In the genomic region with DNA sequence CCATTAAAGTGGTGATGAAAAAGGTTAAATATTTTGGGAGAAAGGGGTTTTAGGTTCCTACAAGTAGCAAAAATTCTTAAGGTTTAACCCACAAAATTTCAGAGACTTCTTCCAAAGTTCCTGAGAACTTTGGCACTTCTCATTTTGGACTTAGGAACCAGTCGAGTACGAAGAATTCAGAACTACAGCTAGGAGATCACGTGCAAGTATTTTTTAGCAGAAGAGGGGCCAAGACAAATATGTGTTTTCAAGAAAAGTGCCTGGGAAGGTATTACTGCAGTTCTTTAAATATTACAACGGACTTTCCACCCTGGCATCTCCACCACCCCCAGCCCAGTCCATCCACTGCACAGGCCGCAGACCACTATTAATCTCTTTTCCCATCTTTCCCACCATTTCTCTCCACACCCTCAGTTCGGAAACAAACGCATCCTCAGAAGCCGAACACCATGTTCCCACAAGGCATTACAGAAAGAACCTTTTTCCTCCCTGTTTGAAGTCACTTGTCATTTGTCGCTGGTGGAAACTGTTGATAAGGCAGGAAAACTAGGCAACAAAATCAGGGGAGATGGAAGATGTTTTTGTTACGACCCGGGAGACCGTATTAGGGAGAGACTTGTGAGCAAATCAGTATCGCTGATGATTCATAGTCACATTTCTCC, we compare ENCODE assay signal across 9 cellular contexts. TPM values are rescaled to one million over a fixed set of nuclear protein-coding genes. Genes with fewer than 3 reads are reported as not detected.
A peak's percentile ranks its signal among the peaks of the same experiment; 100 is the strongest.
DNase-seq lines count a peak whose midpoint lies in the region; ATAC-seq and TF ChIP-seq lines count a peak whose summit lies in the region.
"Had no signal": no experiment of that assay in that cellular context is flagged by ENCODE, and none has a peak within 500 bp of the region (broad histone marks: within the 10 kb centered on the region; RNA-seq: fewer than 3 reads in every experiment).

No MANE protein-coding gene starts in this region.

- no peaks in the 10 kb centered on the region for H3K27me3 Mint-ChIP-seq in Calu3 (ENCODE audit: unreplicated experiment)
- peaks cover 51% of the 10 kb centered on the region for H3K27me3 Mint-ChIP-seq in activated CD8-positive, alpha-beta T cell treated with anti-CD3 and anti-CD28 coated beads for 36 hours

- no peaks in the 10 kb centered on the region for H3K9me3 Mint-ChIP-seq in Calu3 (ENCODE audit: low read depth, unreplicated experiment)
- no peaks in the 10 kb centered on the region for H3K9me3 Mint-ChIP-seq in activated CD8-positive, alpha-beta T cell treated with anti-CD3 and anti-CD28 coated beads for 36 hours

- WGBS in mammary epithelial cell (ENCODE audit: low coverage, missing lambda C conversion rate) = 68% methylated on average over 12 of the region's 13 CpGs

- peaks cover 63% of the 10 kb centered on the region for H3K4me1 Mint-ChIP-seq in Calu3 (ENCODE audit: low read depth, unreplicated experiment)
- H3K4me1 Mint-ChIP-seq in activated CD8-positive, alpha-beta T cell treated with anti-CD3 and anti-CD28 coated beads for 36 hours (ENCODE audit: low read depth) = peaks cover 8% of the 10 kb centered on the region

- dilution Hi-C loops in mammary epithelial cell (cut with HindIII; ENCODE audit: low sequenced_read_pairs) = loop anchor here (5.0 kb wide), 1 partner anchor 593 kb away; no protein-coding TSS in a partner anchor

- H3K36me3 ChIP-seq in mammary epithelial cell (ENCODE audit: insufficient read depth, low read length) = peaks cover 64% of the 10 kb centered on the region
- peaks cover 59% of the 10 kb centered on the region for H3K36me3 ChIP-seq in skeletal muscle satellite cell (ENCODE audit: insufficient read depth, low read length)
- H3K36me3 ChIP-seq: neutrophil had no signal

- DNase-seq in Calu3 (no peak), mammary epithelial cell (no peak), iris pigment epithelial cell (ENCODE audit: low read depth) (peak; percentile 88), NCI-H1417 treated with DMSO at 0.1 percent for 48 hours (lab: John Stamatoyannopoulos, UW) (no peak), UCSD-AML1 (lab: John Stamatoyannopoulos, UW; ENCODE audit: unreplicated experiment) (no peak)
- no peak for DNase-seq in activated CD8-positive, alpha-beta T cell treated with anti-CD3 and anti-CD28 coated beads for 36 hours
- DNase-seq in activated CD4-positive, alpha-beta T cell treated with anti-CD3 and anti-CD28 coated beads for 48 hours = no peak

- H3K27me3 ChIP-seq in mammary epithelial cell (ENCODE audit: insufficient read depth, low read length) (no peaks in the 10 kb centered on the region), skeletal muscle satellite cell (ENCODE audit: control insufficient read depth, insufficient read depth, low read length) (no peaks in the 10 kb centered on the region)
- H3K27me3 ChIP-seq: neutrophil had no signal

- H3K9me3 ChIP-seq in mammary epithelial cell (replicated peaks; ENCODE audit: insufficient read depth, low read length) = no peaks in the 10 kb centered on the region
- H3K9me3 ChIP-seq in skeletal muscle satellite cell (replicated peaks; ENCODE audit: low read length) = no peaks in the 10 kb centered on the region
- H3K9me3 ChIP-seq: neutrophil had no signal

- H3K27ac Mint-ChIP-seq in Calu3 (ENCODE audit: unreplicated experiment) = peak overlapping the region; percentile 66
- no peak overlapping the region for H3K27ac Mint-ChIP-seq in activated CD8-positive, alpha-beta T cell treated with anti-CD3 and anti-CD28 coated beads for 36 hours

- intact Hi-C loops in Calu3 (cut with micrococcal nuclease; ENCODE audit: unreplicated experiment) = loop anchor here (1.0 to 10.0 kb wide), 5 partner anchors 121 to 863 kb away; no protein-coding TSS in a partner anchor
- intact Hi-C loops in mammary epithelial cell (cut with micrococcal nuclease) = loop anchor here (1.0 to 5.0 kb wide), 3 partner anchors 309 to 650 kb away; no protein-coding TSS in a partner anchor
- intact Hi-C loops in activated CD8-positive, alpha-beta T cell treated with anti-CD3 and anti-CD28 coated beads for 36 hours (cut with micrococcal nuclease) = no loop called here

- peak overlapping the region; percentile 87 for H3K27ac ChIP-seq in mammary epithelial cell (ENCODE audit: insufficient read depth, low read depth, low read length)

- H3K9ac ChIP-seq in mammary epithelial cell (ENCODE audit: insufficient read depth, low read length) (peak overlapping the region; percentile 92), skeletal muscle satellite cell (ENCODE audit: low read depth, low read length) (peak overlapping the region; percentile 97)

- POLR2A ChIA-PET in activated CD8-positive, alpha-beta T cell treated with anti-CD3 and anti-CD28 coated beads for 36 hours (lab: Charles Lee) = no interaction called here

- ATAC-seq in activated CD8-positive, alpha-beta T cell treated with anti-CD3 and anti-CD28 coated beads for 36 hours = no peak

- H3K4me3 Mint-ChIP-seq in Calu3 (ENCODE audit: low read depth, unreplicated experiment) = peak overlapping the region; percentile 87
- H3K4me3 Mint-ChIP-seq in activated CD8-positive, alpha-beta T cell treated with anti-CD3 and anti-CD28 coated beads for 36 hours = no peak overlapping the region

- peaks cover 100% of the 10 kb centered on the region for H3K79me2 ChIP-seq in mammary epithelial cell (ENCODE audit: insufficient read depth, low read length)

- BruUV-seq in Calu3 (replicated peaks; lab: Mats Ljungman, UMichigan) (no TSS peak), mammary epithelial cell (replicated peaks; lab: Mats Ljungman, UMichigan) (no TSS peak)

- in situ Hi-C loops in mammary epithelial cell (cut with MboI; ENCODE audit: low sequenced_read_pairs in 2 of 2) = loop anchor here in 1 of 2 donors (5.0 to 10.0 kb wide), 2 partner anchors 581 to 648 kb away; no protein-coding TSS in a partner anchor

- no peak for TF ChIP-seq CTCF in Calu3 (IDR thresholded peaks at IDR 0.05; ENCODE audit: unreplicated experiment)
- no peak for TF ChIP-seq CTCF in mammary epithelial cell (conservative IDR thresholded peaks at IDR 0.05 in 1 of 2, IDR thresholded peaks at IDR 0.05 in 1 of 2; ENCODE audit: extremely low read depth in 1 of 2, insufficient read depth in 1 of 2, low read depth in 1 of 2, low read length in 2 of 2)
- TF ChIP-seq CTCF in activated CD8-positive, alpha-beta T cell treated with anti-CD3 and anti-CD28 coated beads for 36 hours (IDR thresholded peaks at IDR 0.05) = no peak

- H3K4me3 ChIP-seq in mammary epithelial cell (replicated peaks in 1 of 3; ENCODE audit: insufficient read depth in 1 of 3, low read depth in 2 of 3, low read length in 3 of 3) (peak overlapping the region; percentile 70 to 92 (median 89)), skeletal muscle satellite cell (ENCODE audit: low read length) (peak overlapping the region; percentile 81)

- H4K20me1 ChIP-seq in mammary epithelial cell (ENCODE audit: insufficient read depth, low read length) = no peaks in the 10 kb centered on the region

- H3K36me3 Mint-ChIP-seq in Calu3 (ENCODE audit: insufficient read depth, unreplicated experiment) = peaks cover 94% of the 10 kb centered on the region
- no peaks in the 10 kb centered on the region for H3K36me3 Mint-ChIP-seq in activated CD8-positive, alpha-beta T cell treated with anti-CD3 and anti-CD28 coated beads for 36 hours (ENCODE audit: low read depth)

- H3K4me1 ChIP-seq in mammary epithelial cell (ENCODE audit: insufficient read depth, low read length) = peaks cover 29% of the 10 kb centered on the region
- peaks cover 26% of the 10 kb centered on the region for H3K4me1 ChIP-seq in skeletal muscle satellite cell (ENCODE audit: control insufficient read depth, insufficient read depth, low read length)

- H2AFZ ChIP-seq in mammary epithelial cell (ENCODE audit: low read depth, low read length) = no peak overlapping the region

- peak overlapping the region; percentile 88 for H3K4me2 ChIP-seq in mammary epithelial cell (ENCODE audit: insufficient read depth, low read depth, low read length)
- H3K4me2 ChIP-seq in skeletal muscle satellite cell (ENCODE audit: low read length) = peak overlapping the region; percentile 91

- CTCF ChIA-PET in Calu3 (lab: Charles Lee) (interaction anchor here (0.5 to 3.3 kb wide), 5 partner anchors 562 to 1420 kb away, joined by 3 to 14 read pairs (median 5); no protein-coding TSS in a partner anchor), mammary epithelial cell (lab: Charles Lee; ENCODE audit: low non-redundant PET) (no interaction called here)
- CTCF ChIA-PET in activated CD8-positive, alpha-beta T cell treated with anti-CD3 and anti-CD28 coated beads for 36 hours (lab: Charles Lee) = interaction anchor here (1.5 to 2.7 kb wide), 3 partner anchors 9 to 29 kb away, joined by 4 to 20 read pairs (median 5); no protein-coding TSS in a partner anchor

RNA-seq across cellular contexts. Expression of gene INHBA, which starts 7.1 kb away (rescaled TPM):
- 44.5 and 68.9 TPM in 2 replicates for total RNA-seq in Calu3 (2022)
- total RNA-seq in mammary epithelial cell = 100 to 1,000 TPM in 1 of 2 donors, 10 to 100 TPM in 1; 58.8 to 147 TPM
- polyA plus RNA-seq in mammary epithelial cell = 58.2 TPM
- 180 TPM for polyA minus RNA-seq in mammary epithelial cell
- total RNA-seq in skeletal muscle satellite cell (2012; rRNA removed) = 3.5 and 9.4 TPM in 2 replicates
- total RNA-seq in activated CD8-positive, alpha-beta T cell treated with anti-CD3 and anti-CD28 coated beads for 36 hours = not detected

Comparison
In these comparisons a context has a peak if more than half of its experiments do, and no peak if none do; other contexts are left out.
1. RNA of gene INHBA, which starts 7.1 kb away (total RNA-seq): 58.8 to 147 TPM in mammary epithelial cell and 44.5 to 68.9 TPM in Calu3; not detected in activated CD8-positive, alpha-beta T cell treated with anti-CD3 and anti-CD28 coated beads for 36 hours; every median in the first group is over 10 times any median in the second.